In genomic region chr1:110048240-110048639, GRCh38 we compare ENCODE assay signal across 29 cellular contexts. TPM values are rescaled to one million over a fixed set of nuclear protein-coding genes. Genes with fewer than 3 reads are reported as not detected.
DNase-seq lines count a peak whose midpoint lies in the region; ATAC-seq, FAIRE-seq and TF ChIP-seq lines count a peak whose summit lies in the region.
"Had no signal": no experiment of that assay in that cellular context is flagged by ENCODE, and none has a peak within 500 bp of the region (broad histone marks: within the 10 kb centered on the region; RNA-seq: fewer than 3 reads in every experiment).

No MANE protein-coding gene starts in this region.

- no peaks in the 10 kb centered on the region for H3K9me3 Mint-ChIP-seq in HFFc6
- H3K9me3 Mint-ChIP-seq: CD8-positive, alpha-beta T cell; IgD-negative memory B cell had no signal

- no peak overlapping the region for H3K4me3 Mint-ChIP-seq in HFFc6
- H3K4me3 Mint-ChIP-seq: CD8-positive, alpha-beta T cell; IgD-negative memory B cell had no signal

- H3K27ac ChIP-seq in 22Rv1 (0 out of 2 replicates have a peak overlapping the region, but pooled peaks have one; percentile 17), dorsolateral prefrontal cortex (peak overlapping the region in 42 of 59 donors; percentile 1 to 84 (median 64)), small intestine (ENCODE audit: low read depth in 1 of 2, low read length in 1 of 2) (peak overlapping the region; percentile 39 to 68)
- H3K27ac ChIP-seq: A549; BLaER1 treated with 17β-estradiol and CSF1 and Interleukin-3, amounts not matched to agents 10 nM and 100 nM; GM23248; SJCRH30 had no signal

- intact Hi-C loops in dorsolateral prefrontal cortex (cut with DNase I) = no loop called here

- H3K4me3 ChIP-seq in dorsolateral prefrontal cortex (peak overlapping the region in 1 of 59 donors; percentile 10), small intestine (ENCODE audit: low read depth in 1 of 2, low read length in 2 of 2) (no peak overlapping the region)
- H3K4me3 ChIP-seq: A549; BLaER1 treated with 17β-estradiol and CSF1 and Interleukin-3, amounts not matched to agents 10 nM and 100 nM; GM23248; SJCRH30 had no signal

- H3K4me1 ChIP-seq in small intestine (ENCODE audit: control insufficient read depth in 2 of 2, insufficient read depth in 1 of 2, low read depth in 1 of 2, low read length in 1 of 2) = peaks cover 2 to 5% of the 10 kb centered on the region in 2 donors
- H3K4me1 ChIP-seq: A549, SJCRH30 had no signal

- no peaks in the 10 kb centered on the region for H3K27me3 ChIP-seq in dorsolateral prefrontal cortex
- H3K27me3 ChIP-seq in small intestine (ENCODE audit: control insufficient read depth in 2 of 2, insufficient read depth in 2 of 2, low read length in 2 of 2) = no peaks in the 10 kb centered on the region
- H3K27me3 ChIP-seq: BLaER1 treated with 17β-estradiol and CSF1 and Interleukin-3, amounts not matched to agents 10 nM and 100 nM; SJCRH30 had no signal

- ATAC-seq in GM21717 (IDR thresholded peaks at IDR 0.05; ENCODE audit: unreplicated experiment) (no peak), HG03342 (IDR thresholded peaks at IDR 0.05; ENCODE audit: unreplicated experiment) (no peak)
- ATAC-seq: CD8-positive, alpha-beta T cell; Right ventricle myocardium inferior had no signal

- H3K4me1 Mint-ChIP-seq in HFFc6 (ENCODE audit: low read depth) = peaks cover 51% of the 10 kb centered on the region
- H3K4me1 Mint-ChIP-seq: IgD-negative memory B cell had no signal

- DNase-seq in HFFc6 (no peak), dorsolateral prefrontal cortex (no peak), small intestine (peak; percentile 68), DMS 273 treated with DMSO at 0.1 percent for 48 hours (lab: John Stamatoyannopoulos, UW) (no peak)
- DNase-seq: AML-193; CD8-positive, alpha-beta T cell; DMS153; DND-41; GM23248; H7; NCI-H1048; NCI-H1417; NCI-H1694; NCI-H2029 treated with DMSO at 0.1 percent for 48 hours; NCI-H446 treated with DMSO at 0.1 percent for 48 hours; NCI-H526; NCI-H82; NK-92 treated with Interleukin-12 subunit alpha and Interleukin-12 subunit beta, amount 100 ng/mL, for 24 hours; PC-3; SJCRH30 had no signal

- WGBS in small intestine, 3 donors = 65 to 90% (median 72%) methylated on average over 5 of the region's 5 CpGs

- TF ChIP-seq CTCF in 22Rv1 (IDR thresholded peaks at IDR 0.05) = no peak
- TF ChIP-seq CTCF in HFFc6 (IDR thresholded peaks at IDR 0.05) = no peak
- TF ChIP-seq CTCF in dorsolateral prefrontal cortex (IDR thresholded peaks at IDR 0.05 in 54 of 56, conservative IDR thresholded peaks at IDR 0.05 in 2 of 56; ENCODE audit: low read depth in 1 of 56, partially characterized antibody in 56 of 56) = no peak

- peaks cover 4% of the 10 kb centered on the region for H3K27me3 Mint-ChIP-seq in HFFc6 (ENCODE audit: insufficient read depth)
- H3K27me3 Mint-ChIP-seq: IgD-negative memory B cell had no signal

- H3K36me3 ChIP-seq in small intestine (ENCODE audit: control insufficient read depth in 2 of 2, insufficient read depth in 2 of 2, low read length in 2 of 2) = peaks cover 17 to 42% of the 10 kb centered on the region in 2 donors

- peaks cover 58% of the 10 kb centered on the region for H3K36me3 Mint-ChIP-seq in HFFc6 (ENCODE audit: low read depth)

- H3K9me3 ChIP-seq in small intestine (ENCODE audit: control insufficient read depth, low read depth) = no peaks in the 10 kb centered on the region
- H3K9me3 ChIP-seq: A549; BLaER1 treated with 17β-estradiol and CSF1 and Interleukin-3, amounts not matched to agents 10 nM and 100 nM; SJCRH30 had no signal

- no peak for FAIRE-seq in small intestine (lab: Jason Lieb, UNC)
- FAIRE-seq: A549, GM12892 had no signal

- H3K27ac Mint-ChIP-seq in HFFc6 = peak overlapping the region; percentile 32; the same call in 1 of the 2 replicates
- H3K27ac Mint-ChIP-seq: CD8-positive, alpha-beta T cell; IgD-negative memory B cell had no signal

RNA-seq across cellular contexts. Expression of gene STRIP1, which starts 13.8 kb away (rescaled TPM):
- total RNA-seq in HFFc6 (2021; fragmentation: NEBNext Ultra II Directional; extraction: Animal tissue kit (Norgen Biotek cat#: 25700)) = 10 to 100 TPM; 33.2 to 48.4 (median 36.8) TPM
- total RNA-seq in dorsolateral prefrontal cortex = 10 to 100 TPM; 45.9 to 78.9 (median 61.2) TPM
- polyA plus RNA-seq in small intestine = 10 to 100 TPM; 15.1 to 18.3 (median 18.3) TPM

RNA-seq across cellular contexts. Expression of gene ALX3, which starts 22.2 kb away (rescaled TPM):
- 10 to 100 TPM in 1 of 6 experiments, 1 to 10 TPM in 5; 1.0 to 10.0 (median 1.4) TPM for total RNA-seq in HFFc6 (2021; fragmentation: NEBNext Ultra II Directional; extraction: Animal tissue kit (Norgen Biotek cat#: 25700))
- total RNA-seq in dorsolateral prefrontal cortex = 1 to 10 TPM in 33 of 120 experiments, under 1 TPM in 66, not detected in 21; 0.25 to 5.1 (median 0.78) TPM
- under 1 TPM in 1 of 3 donors, not detected in 2; 0.09 TPM for polyA plus RNA-seq in small intestine
- total RNA-seq: CD8-positive, alpha-beta T cell; GM23248; PC-3; Right ventricle myocardium inferior; RPMI7951; SJCRH30 had no signal
- polyA plus RNA-seq: A549, GM23248, IgD-negative memory B cell had no signal
